Comparison of ENCODE assay signal across 2 cellular contexts in the genomic region with DNA sequence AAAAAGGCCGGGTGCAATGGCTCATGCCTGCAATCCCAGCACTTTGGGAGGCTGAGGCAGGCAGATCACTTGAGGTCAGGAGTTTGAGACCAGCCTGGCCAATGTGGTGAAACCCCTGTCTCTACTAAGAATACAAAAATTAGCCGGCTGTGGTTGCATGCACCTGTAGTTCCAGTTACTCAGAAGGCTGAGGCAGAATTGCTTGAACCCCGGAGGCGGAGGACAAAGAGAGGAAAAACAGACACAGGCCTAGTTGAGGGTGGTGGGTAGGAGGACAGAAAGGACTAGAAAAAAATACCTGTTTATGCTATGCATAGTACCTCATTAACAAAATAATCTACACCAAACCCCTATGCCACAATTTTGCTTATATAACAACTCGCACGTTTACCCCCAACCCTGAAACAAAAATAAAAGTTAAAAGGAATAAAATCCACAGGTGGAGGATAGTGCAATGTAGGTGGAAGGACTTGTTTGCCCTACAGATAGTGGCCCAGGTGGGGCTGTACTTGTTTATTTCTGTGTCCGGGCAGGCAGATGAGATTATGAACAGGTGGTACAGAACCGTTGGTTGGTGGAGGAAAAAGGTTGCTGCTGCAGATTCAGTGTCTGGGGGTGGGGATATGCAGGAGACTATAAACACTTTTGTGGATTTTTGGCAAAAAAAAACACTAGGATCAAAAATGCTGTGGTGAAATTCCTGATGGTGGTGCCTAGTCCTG.
TF ChIP-seq lines count a peak whose summit lies in the region.

No MANE protein-coding gene starts in this region.

TF ChIP-seq in HepG2, 621 proteins besides CTCF, POLR2A, EP300 and RAD21:
- TF ChIP-seq ZFX (CRISPR knock-in tag; IDR thresholded peaks at IDR 0.05; ENCODE audit: low read depth) = no peak
- TF ChIP-seq SRSF4 (IDR thresholded peaks at IDR 0.05; ENCODE audit: low read depth, low read length, poor library complexity, severe bottlenecking) = no peak
- no peak for TF ChIP-seq RFXANK (CRISPR knock-in tag; IDR thresholded peaks at IDR 0.05)
- TF ChIP-seq, protein P1, sequence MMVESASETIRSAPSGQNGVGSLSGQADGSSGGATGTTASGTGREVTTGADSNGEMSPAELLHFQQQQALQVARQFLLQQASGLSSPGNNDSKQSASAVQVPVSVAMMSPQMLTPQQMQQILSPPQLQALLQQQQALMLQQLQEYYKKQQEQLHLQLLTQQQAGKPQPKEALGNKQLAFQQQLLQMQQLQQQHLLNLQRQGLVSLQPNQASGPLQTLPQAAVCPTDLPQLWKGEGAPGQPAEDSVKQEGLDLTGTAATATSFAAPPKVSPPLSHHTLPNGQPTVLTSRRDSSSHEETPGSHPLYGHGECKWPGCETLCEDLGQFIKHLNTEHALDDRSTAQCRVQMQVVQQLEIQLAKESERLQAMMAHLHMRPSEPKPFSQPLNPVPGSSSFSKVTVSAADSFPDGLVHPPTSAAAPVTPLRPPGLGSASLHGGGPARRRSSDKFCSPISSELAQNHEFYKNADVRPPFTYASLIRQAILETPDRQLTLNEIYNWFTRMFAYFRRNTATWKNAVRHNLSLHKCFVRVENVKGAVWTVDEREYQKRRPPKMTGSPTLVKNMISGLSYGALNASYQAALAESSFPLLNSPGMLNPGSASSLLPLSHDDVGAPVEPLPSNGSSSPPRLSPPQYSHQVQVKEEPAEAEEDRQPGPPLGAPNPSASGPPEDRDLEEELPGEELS (CRISPR knock-in tag; IDR thresholded peaks at IDR 0.05) = no peak
- TF ChIP-seq, protein P2, sequence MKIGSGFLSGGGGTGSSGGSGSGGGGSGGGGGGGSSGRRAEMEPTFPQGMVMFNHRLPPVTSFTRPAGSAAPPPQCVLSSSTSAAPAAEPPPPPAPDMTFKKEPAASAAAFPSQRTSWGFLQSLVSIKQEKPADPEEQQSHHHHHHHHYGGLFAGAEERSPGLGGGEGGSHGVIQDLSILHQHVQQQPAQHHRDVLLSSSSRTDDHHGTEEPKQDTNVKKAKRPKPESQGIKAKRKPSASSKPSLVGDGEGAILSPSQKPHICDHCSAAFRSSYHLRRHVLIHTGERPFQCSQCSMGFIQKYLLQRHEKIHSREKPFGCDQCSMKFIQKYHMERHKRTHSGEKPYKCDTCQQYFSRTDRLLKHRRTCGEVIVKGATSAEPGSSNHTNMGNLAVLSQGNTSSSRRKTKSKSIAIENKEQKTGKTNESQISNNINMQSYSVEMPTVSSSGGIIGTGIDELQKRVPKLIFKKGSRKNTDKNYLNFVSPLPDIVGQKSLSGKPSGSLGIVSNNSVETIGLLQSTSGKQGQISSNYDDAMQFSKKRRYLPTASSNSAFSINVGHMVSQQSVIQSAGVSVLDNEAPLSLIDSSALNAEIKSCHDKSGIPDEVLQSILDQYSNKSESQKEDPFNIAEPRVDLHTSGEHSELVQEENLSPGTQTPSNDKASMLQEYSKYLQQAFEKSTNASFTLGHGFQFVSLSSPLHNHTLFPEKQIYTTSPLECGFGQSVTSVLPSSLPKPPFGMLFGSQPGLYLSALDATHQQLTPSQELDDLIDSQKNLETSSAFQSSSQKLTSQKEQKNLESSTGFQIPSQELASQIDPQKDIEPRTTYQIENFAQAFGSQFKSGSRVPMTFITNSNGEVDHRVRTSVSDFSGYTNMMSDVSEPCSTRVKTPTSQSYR (CRISPR knock-in tag; IDR thresholded peaks at IDR 0.05; ENCODE audit: borderline replicate concordance) = no peak
- no peak for TF ChIP-seq SETDB1 (CRISPR knock-in tag; IDR thresholded peaks at IDR 0.05; ENCODE audit: borderline replicate concordance)

TF ChIP-seq in WTC11, 78 proteins besides CTCF, POLR2A, EP300 and RAD21:
- TF ChIP-seq, protein P3, sequence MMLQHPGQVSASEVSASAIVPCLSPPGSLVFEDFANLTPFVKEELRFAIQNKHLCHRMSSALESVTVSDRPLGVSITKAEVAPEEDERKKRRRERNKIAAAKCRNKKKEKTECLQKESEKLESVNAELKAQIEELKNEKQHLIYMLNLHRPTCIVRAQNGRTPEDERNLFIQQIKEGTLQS (CRISPR knock-in tag; conservative IDR thresholded peaks at IDR 0.05) = no peak
- TF ChIP-seq ZNF671 (CRISPR knock-in tag; IDR thresholded peaks at IDR 0.05) = no peak
- no peak for TF ChIP-seq NFATC4 (CRISPR knock-in tag; IDR thresholded peaks at IDR 0.05)
- TF ChIP-seq, protein P4, sequence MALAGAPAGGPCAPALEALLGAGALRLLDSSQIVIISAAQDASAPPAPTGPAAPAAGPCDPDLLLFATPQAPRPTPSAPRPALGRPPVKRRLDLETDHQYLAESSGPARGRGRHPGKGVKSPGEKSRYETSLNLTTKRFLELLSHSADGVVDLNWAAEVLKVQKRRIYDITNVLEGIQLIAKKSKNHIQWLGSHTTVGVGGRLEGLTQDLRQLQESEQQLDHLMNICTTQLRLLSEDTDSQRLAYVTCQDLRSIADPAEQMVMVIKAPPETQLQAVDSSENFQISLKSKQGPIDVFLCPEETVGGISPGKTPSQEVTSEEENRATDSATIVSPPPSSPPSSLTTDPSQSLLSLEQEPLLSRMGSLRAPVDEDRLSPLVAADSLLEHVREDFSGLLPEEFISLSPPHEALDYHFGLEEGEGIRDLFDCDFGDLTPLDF (CRISPR knock-in tag; IDR thresholded peaks at IDR 0.05) = no peak
- no peak for TF ChIP-seq ZNF219 (CRISPR knock-in tag; IDR thresholded peaks at IDR 0.05; ENCODE audit: borderline replicate concordance)
- no peak for TF ChIP-seq RELA (CRISPR knock-in tag; IDR thresholded peaks at IDR 0.05; ENCODE audit: borderline replicate concordance)
- TF ChIP-seq, protein P5, sequence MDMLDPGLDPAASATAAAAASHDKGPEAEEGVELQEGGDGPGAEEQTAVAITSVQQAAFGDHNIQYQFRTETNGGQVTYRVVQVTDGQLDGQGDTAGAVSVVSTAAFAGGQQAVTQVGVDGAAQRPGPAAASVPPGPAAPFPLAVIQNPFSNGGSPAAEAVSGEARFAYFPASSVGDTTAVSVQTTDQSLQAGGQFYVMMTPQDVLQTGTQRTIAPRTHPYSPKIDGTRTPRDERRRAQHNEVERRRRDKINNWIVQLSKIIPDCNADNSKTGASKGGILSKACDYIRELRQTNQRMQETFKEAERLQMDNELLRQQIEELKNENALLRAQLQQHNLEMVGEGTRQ (CRISPR knock-in tag; IDR thresholded peaks at IDR 0.05) = no peak
- TF ChIP-seq, protein P6, sequence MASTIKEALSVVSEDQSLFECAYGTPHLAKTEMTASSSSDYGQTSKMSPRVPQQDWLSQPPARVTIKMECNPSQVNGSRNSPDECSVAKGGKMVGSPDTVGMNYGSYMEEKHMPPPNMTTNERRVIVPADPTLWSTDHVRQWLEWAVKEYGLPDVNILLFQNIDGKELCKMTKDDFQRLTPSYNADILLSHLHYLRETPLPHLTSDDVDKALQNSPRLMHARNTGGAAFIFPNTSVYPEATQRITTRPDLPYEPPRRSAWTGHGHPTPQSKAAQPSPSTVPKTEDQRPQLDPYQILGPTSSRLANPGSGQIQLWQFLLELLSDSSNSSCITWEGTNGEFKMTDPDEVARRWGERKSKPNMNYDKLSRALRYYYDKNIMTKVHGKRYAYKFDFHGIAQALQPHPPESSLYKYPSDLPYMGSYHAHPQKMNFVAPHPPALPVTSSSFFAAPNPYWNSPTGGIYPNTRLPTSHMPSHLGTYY (CRISPR knock-in tag; IDR thresholded peaks at IDR 0.05) = no peak
